1 cellular context compared by ENCODE assay signal in the genomic region with DNA sequence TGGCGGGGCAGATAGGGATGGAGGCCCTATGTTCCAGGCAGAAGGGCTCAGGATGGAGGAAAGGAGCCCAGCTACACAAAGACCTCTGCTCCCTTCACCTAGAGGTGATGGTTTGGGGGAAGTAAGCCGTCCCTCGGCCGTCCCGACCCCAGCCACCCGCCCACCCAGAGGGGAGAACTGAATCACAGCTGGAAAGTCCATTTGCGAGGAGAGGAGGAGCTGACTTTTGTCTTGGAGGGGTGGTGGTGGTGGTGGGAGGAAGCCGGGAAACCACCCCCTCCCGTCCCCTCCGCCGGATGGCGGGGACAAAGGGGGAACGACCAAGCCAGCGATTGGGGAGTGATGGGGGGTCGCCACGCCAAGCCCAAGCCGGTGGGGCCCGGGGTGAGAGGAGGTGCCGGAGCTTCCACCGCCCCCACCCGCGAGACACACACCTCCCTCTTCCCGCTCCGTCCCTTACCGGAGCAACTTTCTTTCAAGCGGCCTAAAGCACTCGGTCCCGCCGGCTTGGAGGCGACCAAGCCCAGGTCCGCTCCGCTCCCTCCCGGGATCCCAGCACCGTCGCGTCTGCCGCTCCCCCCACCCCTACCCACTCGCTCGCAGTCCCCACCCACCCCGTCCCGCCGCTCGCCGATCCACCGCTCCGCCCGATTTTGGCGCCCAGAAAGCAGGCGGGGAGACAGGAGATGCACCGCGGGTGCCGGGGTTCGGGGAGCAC.
TF ChIP-seq lines count a peak whose summit lies in the region.

No MANE protein-coding gene starts in this region.

TF ChIP-seq in HEK293, 187 proteins besides CTCF, POLR2A, EP300 and RAD21 (continued from another document and continues in another):
- no peak for TF ChIP-seq ZNF449 (tag by site-specific recombination; IDR thresholded peaks at IDR 0.05)
- TF ChIP-seq ZBTB17 (tag by site-specific recombination; IDR thresholded peaks at IDR 0.05) = peak; percentile 92
- no peak for TF ChIP-seq ZNF530 (tag by site-specific recombination; IDR thresholded peaks at IDR 0.05; ENCODE audit: low read depth)
- TF ChIP-seq, protein P1, sequence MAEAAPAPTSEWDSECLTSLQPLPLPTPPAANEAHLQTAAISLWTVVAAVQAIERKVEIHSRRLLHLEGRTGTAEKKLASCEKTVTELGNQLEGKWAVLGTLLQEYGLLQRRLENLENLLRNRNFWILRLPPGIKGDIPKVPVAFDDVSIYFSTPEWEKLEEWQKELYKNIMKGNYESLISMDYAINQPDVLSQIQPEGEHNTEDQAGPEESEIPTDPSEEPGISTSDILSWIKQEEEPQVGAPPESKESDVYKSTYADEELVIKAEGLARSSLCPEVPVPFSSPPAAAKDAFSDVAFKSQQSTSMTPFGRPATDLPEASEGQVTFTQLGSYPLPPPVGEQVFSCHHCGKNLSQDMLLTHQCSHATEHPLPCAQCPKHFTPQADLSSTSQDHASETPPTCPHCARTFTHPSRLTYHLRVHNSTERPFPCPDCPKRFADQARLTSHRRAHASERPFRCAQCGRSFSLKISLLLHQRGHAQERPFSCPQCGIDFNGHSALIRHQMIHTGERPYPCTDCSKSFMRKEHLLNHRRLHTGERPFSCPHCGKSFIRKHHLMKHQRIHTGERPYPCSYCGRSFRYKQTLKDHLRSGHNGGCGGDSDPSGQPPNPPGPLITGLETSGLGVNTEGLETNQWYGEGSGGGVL (tag by site-specific recombination; IDR thresholded peaks at IDR 0.05) = peak; percentile 92
- no peak for TF ChIP-seq ZSCAN16 (tag by site-specific recombination; IDR thresholded peaks at IDR 0.05)
- no peak for TF ChIP-seq ZBTB21 (tag by site-specific recombination; IDR thresholded peaks at IDR 0.05)
- peak; percentile 6; the same call in 1 of the 2 replicates for TF ChIP-seq SP7 (tag by site-specific recombination; IDR thresholded peaks at IDR 0.05)
- TF ChIP-seq ZNF843 (tag by site-specific recombination; IDR thresholded peaks at IDR 0.05) = no peak
- no peak for TF ChIP-seq ZNF280D (tag by site-specific recombination; IDR thresholded peaks at IDR 0.05)
- no peak for TF ChIP-seq ZNF169 (tag by site-specific recombination; IDR thresholded peaks at IDR 0.05)
- TF ChIP-seq ZNF366 (tag by site-specific recombination; conservative IDR thresholded peaks at IDR 0.05) = peak; percentile 47; the same call in 1 of the 2 replicates
- no peak for TF ChIP-seq ZFP69B (tag by site-specific recombination; IDR thresholded peaks at IDR 0.05)
- peak; percentile 47; the same call in 1 of the 2 replicates for TF ChIP-seq ZBTB48 (tag by site-specific recombination; IDR thresholded peaks at IDR 0.05)
- no peak for TF ChIP-seq ZNF473 (tag by site-specific recombination; IDR thresholded peaks at IDR 0.05)
- TF ChIP-seq SP2 (tag by site-specific recombination; IDR thresholded peaks at IDR 0.05) = peak; percentile 62
- TF ChIP-seq ZNF600 (tag by site-specific recombination; IDR thresholded peaks at IDR 0.05) = peak; percentile 83
- no peak for TF ChIP-seq PBX3 (CRISPR knock-in tag; IDR thresholded peaks at IDR 0.05)
- TF ChIP-seq ZNF518A (tag by site-specific recombination; conservative IDR thresholded peaks at IDR 0.05; ENCODE audit: low read depth) = no peak
- no peak for TF ChIP-seq ZNF776 (tag by site-specific recombination; IDR thresholded peaks at IDR 0.05; ENCODE audit: borderline replicate concordance)
- no peak for TF ChIP-seq MEIS1 (CRISPR knock-in tag; IDR thresholded peaks at IDR 0.05; ENCODE audit: borderline replicate concordance)
- no peak for TF ChIP-seq ZNF23 (tag by site-specific recombination; IDR thresholded peaks at IDR 0.05; ENCODE audit: borderline replicate concordance)
- no peak for TF ChIP-seq ZNF707 (tag by site-specific recombination; IDR thresholded peaks at IDR 0.05)
- no peak for TF ChIP-seq ZNF114 (tag by site-specific recombination; IDR thresholded peaks at IDR 0.05)
- TF ChIP-seq, protein P2, sequence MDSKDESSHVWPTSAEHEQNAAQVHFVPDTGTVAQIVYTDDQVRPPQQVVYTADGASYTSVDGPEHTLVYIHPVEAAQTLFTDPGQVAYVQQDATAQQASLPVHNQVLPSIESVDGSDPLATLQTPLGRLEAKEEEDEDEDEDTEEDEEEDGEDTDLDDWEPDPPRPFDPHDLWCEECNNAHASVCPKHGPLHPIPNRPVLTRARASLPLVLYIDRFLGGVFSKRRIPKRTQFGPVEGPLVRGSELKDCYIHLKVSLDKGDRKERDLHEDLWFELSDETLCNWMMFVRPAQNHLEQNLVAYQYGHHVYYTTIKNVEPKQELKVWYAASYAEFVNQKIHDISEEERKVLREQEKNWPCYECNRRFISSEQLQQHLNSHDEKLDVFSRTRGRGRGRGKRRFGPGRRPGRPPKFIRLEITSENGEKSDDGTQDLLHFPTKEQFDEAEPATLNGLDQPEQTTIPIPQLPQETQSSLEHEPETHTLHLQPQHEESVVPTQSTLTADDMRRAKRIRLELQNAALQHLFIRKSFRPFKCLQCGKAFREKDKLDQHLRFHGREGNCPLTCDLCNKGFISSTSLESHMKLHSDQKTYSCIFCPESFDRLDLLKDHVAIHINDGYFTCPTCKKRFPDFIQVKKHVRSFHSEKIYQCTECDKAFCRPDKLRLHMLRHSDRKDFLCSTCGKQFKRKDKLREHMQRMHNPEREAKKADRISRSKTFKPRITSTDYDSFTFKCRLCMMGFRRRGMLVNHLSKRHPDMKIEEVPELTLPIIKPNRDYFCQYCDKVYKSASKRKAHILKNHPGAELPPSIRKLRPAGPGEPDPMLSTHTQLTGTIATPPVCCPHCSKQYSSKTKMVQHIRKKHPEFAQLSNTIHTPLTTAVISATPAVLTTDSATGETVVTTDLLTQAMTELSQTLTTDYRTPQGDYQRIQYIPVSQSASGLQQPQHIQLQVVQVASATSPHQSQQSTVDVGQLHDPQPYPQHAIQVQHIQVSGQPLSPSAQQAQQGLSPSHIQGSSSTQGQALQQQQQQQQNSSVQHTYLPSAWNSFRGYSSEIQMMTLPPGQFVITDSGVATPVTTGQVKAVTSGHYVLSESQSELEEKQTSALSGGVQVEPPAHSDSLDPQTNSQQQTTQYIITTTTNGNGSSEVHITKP (tag by site-specific recombination; IDR thresholded peaks at IDR 0.05) = peak; percentile 98
- TF ChIP-seq MZF1 (tag by site-specific recombination; IDR thresholded peaks at IDR 0.05; ENCODE audit: borderline replicate concordance) = peak; percentile 91
- TF ChIP-seq ZNF792 (tag by site-specific recombination; IDR thresholded peaks at IDR 0.05) = no peak
- TF ChIP-seq ZNF26 (tag by site-specific recombination; IDR thresholded peaks at IDR 0.05) = no peak
- no peak for TF ChIP-seq BCL6B (tag by site-specific recombination; IDR thresholded peaks at IDR 0.05)
- no peak for TF ChIP-seq ZNF629 (tag by site-specific recombination; IDR thresholded peaks at IDR 0.05)
- TF ChIP-seq RBAK (tag by site-specific recombination; IDR thresholded peaks at IDR 0.05) = no peak
- TF ChIP-seq GLIS1 (tag by site-specific recombination; IDR thresholded peaks at IDR 0.05) = no peak
- TF ChIP-seq ZNF146 (tag by site-specific recombination; IDR thresholded peaks at IDR 0.05) = no peak
- no peak for TF ChIP-seq ZNF37A (tag by site-specific recombination; IDR thresholded peaks at IDR 0.05)
- TF ChIP-seq MYNN (tag by site-specific recombination; IDR thresholded peaks at IDR 0.05; ENCODE audit: borderline replicate concordance) = peak; percentile 96
